In genomic region chr6:20716865-20717264, GRCh38 we compare ENCODE assay signal across 14 cellular contexts.
A peak's percentile ranks its signal among the peaks of the same experiment; 100 is the strongest.
DNase-seq lines count a peak whose midpoint lies in the region; ATAC-seq and TF ChIP-seq lines count a peak whose summit lies in the region.
"Had no signal": no experiment of that assay in that cellular context is flagged by ENCODE, and none has a peak within 500 bp of the region (broad histone marks: within the 10 kb centered on the region; RNA-seq: fewer than 3 reads in every experiment).

No MANE protein-coding gene starts in this region.

- POLR2A ChIA-PET in activated CD8-positive, alpha-beta T cell treated with anti-CD3 and anti-CD28 coated beads for 36 hours (lab: Charles Lee): no interaction called here

- no peak overlapping the region for H3K4me3 Mint-ChIP-seq in activated CD4-positive, alpha-beta T cell treated with anti-CD3 and anti-CD28 coated beads, Interleukin-2, amount 10 ng/mL, durations not matched to agents 24 days and 14 days
- no peak overlapping the region for H3K4me3 Mint-ChIP-seq in activated CD8-positive, alpha-beta T cell treated with anti-CD3 and anti-CD28 coated beads for 36 hours
- H3K4me3 Mint-ChIP-seq: endodermal cell, mesothelial cell of epicardium had no signal

- ATAC-seq in GM19328 (IDR thresholded peaks at IDR 0.05; ENCODE audit: unreplicated experiment) (peak; percentile 63), HG02642 (IDR thresholded peaks at IDR 0.05; ENCODE audit: poor library complexity, unreplicated experiment) (peak; percentile 74), HG03457 (IDR thresholded peaks at IDR 0.05; ENCODE audit: unreplicated experiment) (peak; percentile 75)
- ATAC-seq in activated CD8-positive, alpha-beta T cell treated with anti-CD3 and anti-CD28 coated beads for 36 hours: no peak

- H3K4me1 Mint-ChIP-seq in activated CD4-positive, alpha-beta T cell treated with anti-CD3 and anti-CD28 coated beads, Interleukin-2, amount 10 ng/mL, durations not matched to agents 24 days and 14 days: peaks cover 15% of the 10 kb centered on the region
- peaks cover 22% of the 10 kb centered on the region for H3K4me1 Mint-ChIP-seq in activated CD8-positive, alpha-beta T cell treated with anti-CD3 and anti-CD28 coated beads for 36 hours (ENCODE audit: low read depth)

- TF ChIP-seq CTCF in GM12864 (IDR thresholded peaks at IDR 0.05; ENCODE audit: low read depth, low read length, missing control alignments): no peak
- TF ChIP-seq CTCF in activated CD8-positive, alpha-beta T cell treated with anti-CD3 and anti-CD28 coated beads for 36 hours (IDR thresholded peaks at IDR 0.05): no peak

- H3K27me3 Mint-ChIP-seq in activated CD4-positive, alpha-beta T cell treated with anti-CD3 and anti-CD28 coated beads, Interleukin-2, amount 10 ng/mL, durations not matched to agents 24 days and 14 days: no peaks in the 10 kb centered on the region
- H3K27me3 Mint-ChIP-seq in activated CD8-positive, alpha-beta T cell treated with anti-CD3 and anti-CD28 coated beads for 36 hours: no peaks in the 10 kb centered on the region

- H3K9me3 Mint-ChIP-seq in activated CD4-positive, alpha-beta T cell treated with anti-CD3 and anti-CD28 coated beads, Interleukin-2, amount 10 ng/mL, durations not matched to agents 24 days and 14 days: no peaks in the 10 kb centered on the region
- no peaks in the 10 kb centered on the region for H3K9me3 Mint-ChIP-seq in activated CD8-positive, alpha-beta T cell treated with anti-CD3 and anti-CD28 coated beads for 36 hours
- H3K9me3 Mint-ChIP-seq: mesothelial cell of epicardium had no signal

- H3K27ac Mint-ChIP-seq in activated CD4-positive, alpha-beta T cell treated with anti-CD3 and anti-CD28 coated beads, Interleukin-2, amount 10 ng/mL, durations not matched to agents 24 days and 14 days: no peak overlapping the region
- H3K27ac Mint-ChIP-seq in activated CD8-positive, alpha-beta T cell treated with anti-CD3 and anti-CD28 coated beads for 36 hours: no peak overlapping the region
- H3K27ac Mint-ChIP-seq: endodermal cell, mesothelial cell of epicardium had no signal

- CTCF ChIA-PET in activated CD8-positive, alpha-beta T cell treated with anti-CD3 and anti-CD28 coated beads for 36 hours (lab: Charles Lee): no interaction called here

- intact Hi-C loops in activated CD4-positive, alpha-beta T cell treated with anti-CD3 and anti-CD28 coated beads, Interleukin-2, amount 10 ng/mL, durations not matched to agents 24 days and 14 days (cut with micrococcal nuclease): no loop called here
- intact Hi-C loops in activated CD8-positive, alpha-beta T cell treated with anti-CD3 and anti-CD28 coated beads for 36 hours (cut with micrococcal nuclease): no loop called here

- DNase-seq in GM12864 (ENCODE audit: low read depth) (peak; percentile 51), NCI-H82 (lab: John Stamatoyannopoulos, UW) (no peak), GF-D8 (lab: John Stamatoyannopoulos, UW) (no peak)
- DNase-seq in activated CD4-positive, alpha-beta T cell treated with anti-CD3 and anti-CD28 coated beads, Interleukin-2, amount 10 ng/mL, durations not matched to agents 24 days and 14 days: no peak
- DNase-seq in activated CD8-positive, alpha-beta T cell treated with anti-CD3 and anti-CD28 coated beads for 36 hours: no peak
- DNase-seq: endodermal cell, NCI-H526, T-helper 1 cell, tibial artery had no signal

- no peak overlapping the region for H3K4me3 ChIP-seq in GM12864 (ENCODE audit: low read depth, low read length)
- H3K4me3 ChIP-seq: prostate gland, tibial artery had no signal

- H3K36me3 Mint-ChIP-seq in activated CD4-positive, alpha-beta T cell treated with anti-CD3 and anti-CD28 coated beads, Interleukin-2, amount 10 ng/mL, durations not matched to agents 24 days and 14 days (ENCODE audit: low read depth): no peaks in the 10 kb centered on the region
- H3K36me3 Mint-ChIP-seq in activated CD8-positive, alpha-beta T cell treated with anti-CD3 and anti-CD28 coated beads for 36 hours (ENCODE audit: low read depth): peaks cover 9% of the 10 kb centered on the region
- H3K36me3 Mint-ChIP-seq: mesothelial cell of epicardium had no signal
